ENCODE assay signal across 2 cellular contexts in genomic region chr2:205670292-205670691, GRCh38.
TF ChIP-seq lines count a peak whose summit lies in the region.

No MANE protein-coding gene starts in this region.

TF ChIP-seq in HepG2, 621 proteins besides CTCF, POLR2A, EP300 and RAD21:
- no peak for TF ChIP-seq PHF21A (CRISPR knock-in tag; IDR thresholded peaks at IDR 0.05)
- TF ChIP-seq TP53 (CRISPR knock-in tag; conservative IDR thresholded peaks at IDR 0.05): 0 out of 2 replicates have a peak, but pooled peaks have one; percentile 32
- TF ChIP-seq ZBTB46 (CRISPR knock-in tag; IDR thresholded peaks at IDR 0.05; ENCODE audit: borderline replicate concordance): no peak
- no peak for TF ChIP-seq HBP1 (CRISPR knock-in tag; IDR thresholded peaks at IDR 0.05; ENCODE audit: low read depth)
- no peak for TF ChIP-seq SP140L (CRISPR knock-in tag; IDR thresholded peaks at IDR 0.05; ENCODE audit: borderline replicate concordance)
- no peak for TF ChIP-seq NR2F2 (IDR thresholded peaks at IDR 0.05; ENCODE audit: borderline replicate concordance, low read depth)

TF ChIP-seq in endothelial cell of umbilical vein, 7 proteins besides CTCF, POLR2A, EP300 and RAD21:
- no peak for TF ChIP-seq GATA2 (IDR thresholded peaks at IDR 0.05; ENCODE audit: insufficient read depth, insufficient read length, low read depth, low read length)
